7 cellular contexts compared by ENCODE assay signal in the genomic region with DNA sequence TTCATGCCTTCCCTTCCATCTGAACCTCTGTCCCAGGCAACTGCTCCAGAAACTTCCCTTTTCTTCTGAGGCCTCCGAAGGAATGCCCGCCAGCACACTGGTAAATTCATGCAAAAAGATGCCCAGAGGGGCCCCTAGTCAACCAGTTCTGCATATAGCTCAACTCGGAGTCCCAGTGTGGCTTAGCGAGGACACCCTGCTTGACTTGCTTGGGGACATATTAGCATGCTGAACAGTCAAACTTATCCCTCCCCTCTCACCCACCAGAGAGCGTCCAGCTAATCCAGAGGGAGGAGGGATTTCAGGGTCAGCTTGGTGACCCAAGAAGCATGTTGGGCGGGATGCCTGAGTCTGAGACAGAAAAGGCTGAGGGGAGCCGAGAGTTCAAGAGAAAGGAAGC.
"Had no signal": no experiment of that assay in that cellular context is flagged by ENCODE, and none has a peak within 500 bp of the region (broad histone marks: within the 10 kb centered on the region; RNA-seq: fewer than 3 reads in every experiment).

No MANE protein-coding gene starts in this region.

- H3K4me2 ChIP-seq: GM23338 had no signal

- H3K4me3 ChIP-seq: GM23338 had no signal

- DNase-seq: H9, HCEC 1CT, IMR-90 had no signal

- H3K27ac Mint-ChIP-seq: GM23338, H9 had no signal

- H2AFZ ChIP-seq: GM23338 had no signal

- H3K4me3 Mint-ChIP-seq: GM23338, H9 had no signal

- FAIRE-seq: H1, H54, HTR-8/SVneo had no signal

- H3K4me1 Mint-ChIP-seq: GM23338 had no signal
